28 cellular contexts compared by ENCODE assay signal in the genomic region with DNA sequence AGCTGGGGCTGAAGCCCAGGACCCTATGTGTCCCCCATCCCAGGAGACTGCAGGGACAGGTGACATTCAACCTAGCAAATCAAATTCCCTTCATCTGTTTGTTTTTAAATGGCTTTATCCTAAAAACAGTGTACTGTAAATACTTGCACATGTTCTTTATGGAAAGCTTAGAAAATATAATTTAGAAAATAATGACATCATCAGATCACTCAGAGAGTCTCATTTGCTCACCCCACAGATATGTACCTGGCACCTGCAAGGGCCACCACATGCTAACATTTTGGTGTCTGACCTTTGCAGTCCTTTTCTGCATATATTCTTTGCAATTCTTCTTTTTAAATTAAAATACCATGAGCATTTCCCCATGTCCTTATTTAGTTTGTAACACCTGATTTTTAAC. TPM values are rescaled to one million over a fixed set of nuclear protein-coding genes. Genes with fewer than 3 reads are reported as not detected.
DNase-seq lines count a peak whose midpoint lies in the region; ATAC-seq, FAIRE-seq and TF ChIP-seq lines count a peak whose summit lies in the region.
"Had no signal": no experiment of that assay in that cellular context is flagged by ENCODE, and none has a peak within 500 bp of the region (broad histone marks: within the 10 kb centered on the region; RNA-seq: fewer than 3 reads in every experiment).

No MANE protein-coding gene starts in this region.

- TF ChIP-seq RAD21 in GM12878 (IDR thresholded peaks at IDR 0.05; ENCODE audit: insufficient read depth, low read depth, low read length): no peak

- RAD21 ChIA-PET in GM12878 (lab: Charles Lee; ENCODE audit: unreplicated experiment): no interaction called here

- TF ChIP-seq POLR2A in GM12878 (IDR thresholded peaks at IDR 0.05; ENCODE audit: low read depth, low read length): no peak

- H3K27me3 ChIP-seq in GM12878 (replicated peaks in 1 of 2; ENCODE audit: control insufficient read depth in 2 of 2, insufficient read depth in 2 of 2, low read length in 1 of 2) (no peaks in the 10 kb centered on the region), osteoblast (ENCODE audit: insufficient read depth, low read length) (no peaks in the 10 kb centered on the region)
- H3K27me3 ChIP-seq: BE2C, BLaER1 had no signal

- ATAC-seq in GM12878: no peak
- no peak for ATAC-seq in left ventricle myocardium superior

- no peak overlapping the region for H2AFZ ChIP-seq in GM12878 (ENCODE audit: control insufficient read depth, low read depth, low read length)
- H2AFZ ChIP-seq in osteoblast (ENCODE audit: low read length): no peak overlapping the region

- POLR2A ChIA-PET in HEK293 (lab: Yijun Ruan, JAX) (no interaction called here), GM12878 (lab: Charles Lee) (no interaction called here)

- no peak for FAIRE-seq in GM12878 (lab: Jason Lieb, UNC)
- FAIRE-seq: A204.1, GM12891 had no signal

- BruUV-seq in GM12878 (replicated peaks; lab: Mats Ljungman, UMichigan): no TSS peak

- H3K4me1 Mint-ChIP-seq in endothelial cell (ENCODE audit: unreplicated experiment): peaks cover 65% of the 10 kb centered on the region
- H3K4me1 Mint-ChIP-seq: CD8-positive, alpha-beta memory T cell had no signal

- no peak overlapping the region for H3K4me2 ChIP-seq in GM12878 (ENCODE audit: control insufficient read depth, insufficient read depth)
- H3K4me2 ChIP-seq in osteoblast (ENCODE audit: insufficient read depth, low read length): no peak overlapping the region
- H3K4me2 ChIP-seq: BLaER1 had no signal

- no peak overlapping the region for H3K4me3 Mint-ChIP-seq in endothelial cell (ENCODE audit: unreplicated experiment)
- H3K4me3 Mint-ChIP-seq: CD14-positive monocyte; CD4-positive, alpha-beta memory T cell; CD4-positive, CD25-positive, alpha-beta regulatory T cell; CD8-positive, alpha-beta memory T cell had no signal

- SMC1A ChIA-PET in GM12878 (lab: Charles Lee; ENCODE audit: uncharacterized antibody, unreplicated experiment): interaction anchor here (0.9 to 3.1 kb wide), 3 partner anchors 10 to 21 kb away, joined by 3 to 15 read pairs (median 5); no protein-coding TSS in a partner anchor

- TF ChIP-seq CTCF in HEK293 (tag by site-specific recombination; IDR thresholded peaks at IDR 0.05) (no peak), GM12878 (IDR thresholded peaks at IDR 0.05 in 2 of 3, conservative IDR thresholded peaks at IDR 0.05 in 1 of 3; ENCODE audit: control insufficient read depth in 2 of 3, extremely low read depth in 1 of 3, insufficient read depth in 1 of 3, low read depth in 3 of 3, low read length in 3 of 3) (no peak), endothelial cell (IDR thresholded peaks at IDR 0.05; ENCODE audit: unreplicated experiment) (no peak), osteoblast (IDR thresholded peaks at IDR 0.05; ENCODE audit: extremely low read depth, low read depth, low read length) (no peak)

- TF ChIP-seq EP300 in GM12878 (IDR thresholded peaks at IDR 0.05; ENCODE audit: borderline replicate concordance in 1 of 2, control insufficient read depth in 1 of 2, low read depth in 2 of 2, low read length in 2 of 2): no peak

- H3K9me3 ChIP-seq in HEK293 (ENCODE audit: control insufficient read depth, insufficient read depth, low read depth, low read length) (no peaks in the 10 kb centered on the region), GM12878 (replicated peaks; ENCODE audit: control insufficient read depth, insufficient read depth, low read length) (no peaks in the 10 kb centered on the region), osteoblast (ENCODE audit: low read depth, low read length) (no peaks in the 10 kb centered on the region)
- H3K9me3 ChIP-seq: BE2C, BLaER1 had no signal

- H3K4me3 ChIP-seq in HEK293 (ENCODE audit: low read depth, low read length) (no peak overlapping the region), GM12878 (no peak overlapping the region), osteoblast (ENCODE audit: insufficient read depth, low read length) (no peak overlapping the region)
- H3K4me3 ChIP-seq: BLaER1 had no signal

- H3K9ac ChIP-seq in GM12878 (ENCODE audit: control insufficient read depth, insufficient read depth, low read length): no peak overlapping the region
- H3K9ac ChIP-seq: BLaER1 had no signal

- no peak overlapping the region for H3K27ac ChIP-seq in HEK293 (ENCODE audit: extremely low read depth, low read depth, low read length)
- no peak overlapping the region for H3K27ac ChIP-seq in GM12878 (ENCODE audit: control insufficient read depth, insufficient read depth)
- no peak overlapping the region for H3K27ac ChIP-seq in osteoblast (ENCODE audit: low read depth, low read length)
- H3K27ac ChIP-seq: BLaER1 had no signal

- H4K20me1 ChIP-seq in GM12878 (ENCODE audit: control insufficient read depth, insufficient read depth) (no peaks in the 10 kb centered on the region), osteoblast (ENCODE audit: insufficient read depth, low read length) (no peaks in the 10 kb centered on the region)
- H4K20me1 ChIP-seq: BLaER1 had no signal

- CTCF ChIA-PET in HEK293 (lab: Yijun Ruan, JAX) (interaction anchor here (1.7 kb wide), 1 partner anchor 31 kb away, joined by 4 read pairs; no protein-coding TSS in a partner anchor), GM12878 (lab: Yijun Ruan, JAX) (interaction anchor here (2.0 kb wide), 1 partner anchor 83 kb away, joined by 5 read pairs; no protein-coding TSS in a partner anchor)

- H3K79me2 ChIP-seq in GM12878 (ENCODE audit: control insufficient read depth, insufficient read depth, low read length) (no peaks in the 10 kb centered on the region), osteoblast (ENCODE audit: insufficient read depth, low read length) (no peaks in the 10 kb centered on the region)

- peaks cover 21% of the 10 kb centered on the region for H3K27me3 Mint-ChIP-seq in endothelial cell (ENCODE audit: unreplicated experiment)

- in situ Hi-C loops in GM12878 (cut with MboI): no loop called here

- H3K4me1 ChIP-seq in HEK293 (ENCODE audit: control insufficient read depth, insufficient read depth, low read length) (no peaks in the 10 kb centered on the region), GM12878 (ENCODE audit: control insufficient read depth, insufficient read depth, low read length) (no peaks in the 10 kb centered on the region), osteoblast (ENCODE audit: insufficient read depth, low read length) (no peaks in the 10 kb centered on the region)
- H3K4me1 ChIP-seq: BE2C had no signal

- H3K36me3 Mint-ChIP-seq in endothelial cell (ENCODE audit: low read depth, unreplicated experiment): peaks cover 5% of the 10 kb centered on the region
- H3K36me3 Mint-ChIP-seq: CD14-positive monocyte; CD4-positive, alpha-beta memory T cell; CD4-positive, CD25-positive, alpha-beta regulatory T cell; CD8-positive, alpha-beta memory T cell had no signal

- H3K36me3 ChIP-seq in HEK293 (ENCODE audit: control insufficient read depth in 2 of 2, insufficient read depth in 1 of 2, low read length in 2 of 2): no peaks in the 10 kb centered on the region
- H3K36me3 ChIP-seq in GM12878 (ENCODE audit: control insufficient read depth in 2 of 2, insufficient read depth in 2 of 2, low read length in 1 of 2): no peaks in the 10 kb centered on the region
- no peaks in the 10 kb centered on the region for H3K36me3 ChIP-seq in osteoblast (ENCODE audit: insufficient read depth, low read length)
- H3K36me3 ChIP-seq: BE2C, BLaER1 had no signal

- H3K27ac Mint-ChIP-seq in endothelial cell (ENCODE audit: unreplicated experiment): peak overlapping the region; percentile 82
- H3K27ac Mint-ChIP-seq: CD4-positive, alpha-beta memory T cell; CD4-positive, CD25-positive, alpha-beta regulatory T cell had no signal

- intact Hi-C loops in GM12878 (cut with micrococcal nuclease; ENCODE audit: unreplicated experiment) (no loop called here), posterior cingulate gyrus (cut with DNase I) (no loop called here), left ventricle myocardium superior (cut with micrococcal nuclease) (no loop called here)

- no peaks in the 10 kb centered on the region for H3K9me3 Mint-ChIP-seq in endothelial cell (ENCODE audit: unreplicated experiment)
- H3K9me3 Mint-ChIP-seq: CD14-positive monocyte; CD4-positive, alpha-beta memory T cell; CD8-positive, alpha-beta memory T cell had no signal

- DNase-seq in GM12878 (ENCODE audit: low read depth, low spot score) (no peak), endothelial cell (ENCODE audit: low spot score) (no peak), osteoblast (ENCODE audit: insufficient read length, low spot score, missing footprints) (peak; percentile 11), posterior cingulate gyrus (no peak), left ventricle myocardium superior (no peak), NCI-H2196 (lab: John Stamatoyannopoulos, UW; ENCODE audit: unreplicated experiment) (no peak)
- DNase-seq: 8988T; ACHN; BE2C; C1 segment of cervical spinal cord; CD4-positive, alpha-beta memory T cell; CD4-positive, CD25-positive, alpha-beta regulatory T cell; CD8-positive, alpha-beta memory T cell; COR-L47; DMS 273 treated with DMSO at 0.1 percent for 48 hours; DMS153; DMS53; DMS79; DND-41; EL; GDM1 had no signal

TF ChIP-seq in GM12878, 131 proteins besides CTCF, POLR2A, EP300 and RAD21 (continues in another document):
- TF ChIP-seq ZNF24 (IDR thresholded peaks at IDR 0.05): no peak

RNA-seq across cellular contexts. Expression of a gene that starts 58.6 kb away (rescaled TPM):
- total RNA-seq in GM12878 (2013; cell fraction: nucleolus; rRNA removed): 0.38 and 0.44 TPM in 2 replicates
- total RNA-seq in GM12878 (2014; rRNA removed) (0.11 TPM in 1 of 2 replicates, not detected in the other), GM12878 (2014; rRNA removed; fragmentation: Illumina TruSeq; extraction: Trizol) (0.04 TPM in 1 of 2 replicates, not detected in the other), GM12878 (2021) (0.11 and 0.13 TPM in 2 replicates), endothelial cell (ENCODE audit: unreplicated experiment) (294 TPM), osteoblast (under 0.01 TPM in 2 replicates), left ventricle myocardium superior (16.3 TPM)
- not detected for polyA plus RNA-seq in GM12878 (2011; ENCODE audit: low read depth)
- polyA plus RNA-seq in GM12878 (2011; rRNA removed) (0.03 TPM in 1 of 2 replicates, not detected in the other), GM12878 (2014; fragmentation: Illumina TruSeq; extraction: Trizol) (0.03 and 0.13 TPM in 2 replicates), GM12878 (2014; fragmentation: Nextera tagmentation; extraction: Ambion mirVana) (under 1 TPM; 0.07 to 0.11 TPM), GM12878 (2014; rRNA removed) (0.08 and 0.12 TPM in 2 replicates), GM12878 (2016; fragmentation: Nextera tagmentation; extraction: Ambion mirVana) (not detected)
- not detected in 2 replicates for polyA plus RNA-seq in GM12878 (2011; cell fraction: cytosol; rRNA removed)
- 0.04 and 0.06 TPM in 2 replicates for polyA plus RNA-seq in GM12878 (2011; cell fraction: nucleus; rRNA removed)
- polyA plus RNA-seq in GM12878 (2012): 0.03 TPM in 1 of 2 replicates, not detected in the other
- polyA minus RNA-seq in GM12878 (2011; rRNA and poly(A)+ RNA removed): not detected in 2 replicates
- polyA minus RNA-seq in GM12878 (2011; cell fraction: cytosol; rRNA and poly(A)+ RNA removed): not detected in 2 replicates
- 0.12 TPM in 1 of 2 replicates, not detected in the other for polyA minus RNA-seq in GM12878 (2011; cell fraction: nucleus; rRNA and poly(A)+ RNA removed)
- total RNA-seq: A673; CD8-positive, alpha-beta memory T cell had no signal
- polyA plus RNA-seq: AG04450; CD14-positive monocyte; CD4-positive, alpha-beta memory T cell; CD8-positive, alpha-beta memory T cell had no signal

Comparison
In these comparisons a context has a peak if more than half of its experiments do, and no peak if none do; other contexts are left out.
1. RNA of a gene that starts 58.6 kb away (total RNA-seq): 294 TPM in endothelial cell (single experiment); 16.3 TPM in left ventricle myocardium superior (single experiment), 0.04 to 0.44 TPM in GM12878 and under 0.01 TPM in osteoblast; every median in the first group is over 10 times any median in the second.